ENCODE assay signal across 8 cellular contexts in the genomic region with DNA sequence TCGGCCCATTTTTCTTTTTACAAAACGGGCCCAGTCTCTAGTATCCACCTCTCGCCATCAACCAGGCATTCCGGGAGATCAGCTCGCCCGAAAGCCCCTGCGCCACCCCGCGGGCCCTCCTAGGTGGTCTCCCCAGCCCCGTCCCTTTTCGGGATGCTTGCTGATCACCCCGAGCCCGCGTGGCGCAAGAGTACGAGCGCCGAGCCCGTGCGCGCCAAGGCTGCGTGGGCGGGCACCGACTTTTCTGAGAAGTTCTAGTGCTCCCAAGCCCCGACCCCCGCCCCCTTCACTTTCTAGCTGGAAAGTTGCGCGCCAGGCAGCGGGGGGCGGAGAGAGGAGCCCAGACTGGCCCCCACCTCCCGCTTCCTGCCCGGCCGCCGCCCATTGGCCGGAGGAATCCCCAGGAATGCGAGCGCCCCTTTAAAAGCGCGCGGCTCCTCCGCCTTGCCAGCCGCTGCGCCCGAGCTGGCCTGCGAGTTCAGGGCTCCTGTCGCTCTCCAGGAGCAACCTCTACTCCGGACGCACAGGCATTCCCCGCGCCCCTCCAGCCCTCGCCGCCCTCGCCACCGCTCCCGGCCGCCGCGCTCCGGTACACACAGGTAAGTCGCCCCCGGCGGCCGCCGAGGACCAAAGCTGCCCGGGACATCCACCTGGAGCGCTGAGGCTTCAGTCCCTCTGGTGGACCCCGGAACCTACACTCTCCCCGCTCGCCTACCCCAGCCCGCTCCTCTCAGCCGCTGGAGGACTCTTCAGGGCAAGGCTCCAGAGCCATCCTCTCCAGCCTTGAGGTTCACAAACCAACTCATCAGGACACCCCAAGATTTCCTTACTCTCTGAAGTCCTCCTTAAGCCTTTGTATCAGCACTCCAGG. TPM values are rescaled to one million over a fixed set of nuclear protein-coding genes. Genes with fewer than 3 reads are reported as not detected.
DNase-seq lines count a peak whose midpoint lies in the region; ATAC-seq, FAIRE-seq and TF ChIP-seq lines count a peak whose summit lies in the region.

Gene THBS1 (plus strand): TSS at position 450 of the 871 bp plus-strand sequence. CDS start 779 bp downstream, outside the sequence.

- TF ChIP-seq CTCF in astrocyte (IDR thresholded peaks at IDR 0.05; ENCODE audit: insufficient read depth, low read depth, low read length): no peak
- TF ChIP-seq CTCF in GM10266 (IDR thresholded peaks at IDR 0.05; ENCODE audit: control insufficient read depth, insufficient read depth, low read depth, missing control alignments): no peak

- no peak for FAIRE-seq in astrocyte (lab: Jason Lieb, UNC)

- peaks cover 47% of the 10 kb centered on the region for H3K79me2 ChIP-seq in astrocyte (ENCODE audit: insufficient read depth, low read length)

- H3K27me3 Mint-ChIP-seq in CD8-positive, alpha-beta memory T cell: peaks cover 7 to 48% of the 10 kb centered on the region in 2 donors
- no peaks in the 10 kb centered on the region for H3K27me3 Mint-ChIP-seq in astrocyte (ENCODE audit: low read depth, unreplicated experiment)

- DNase-seq in CD8-positive, alpha-beta memory T cell: peak in 4 of 5 donors; percentile 10 to 55 (median 21)
- DNase-seq in HAP-1 (ENCODE audit: low spot score in 2 of 2): peak; percentile 58 to 82
- DNase-seq in SJSA1 (ENCODE audit: low read depth in 1 of 2, low spot score in 2 of 2): peak; percentile 98
- peak; percentile 83 for DNase-seq in astrocyte (ENCODE audit: low read depth)
- DNase-seq in right cardiac atrium: peak; percentile 94 to 95 (median 95)
- peak; percentile 87 for DNase-seq in retina
- no peak for DNase-seq in GM10266 (ENCODE audit: extremely low spot score)
- DNase-seq in NAMALWA (ENCODE audit: low spot score): no peak

- H3K4me2 ChIP-seq in astrocyte (ENCODE audit: low read length): peak within 1 kb of the TSS; percentile 94

- H3K27ac Mint-ChIP-seq in CD8-positive, alpha-beta memory T cell: peak within 1 kb of the TSS; percentile 11 to 79 (median 44)
- H3K27ac Mint-ChIP-seq in astrocyte (ENCODE audit: unreplicated experiment): peak within 1 kb of the TSS; percentile 100

- peaks cover 11% of the 10 kb centered on the region for H3K27me3 ChIP-seq in CD8-positive, alpha-beta memory T cell (ENCODE audit: insufficient read depth, low read length, poor library complexity, severe bottlenecking)
- peaks cover 3% of the 10 kb centered on the region for H3K27me3 ChIP-seq in HAP-1 (ENCODE audit: low read depth)
- no peaks in the 10 kb centered on the region for H3K27me3 ChIP-seq in SJSA1 (replicated peaks)
- no peaks in the 10 kb centered on the region for H3K27me3 ChIP-seq in astrocyte (ENCODE audit: insufficient read depth, low read length)
- no peaks in the 10 kb centered on the region for H3K27me3 ChIP-seq in right cardiac atrium (ENCODE audit: control insufficient read depth, insufficient read depth)

- no peaks in the 10 kb centered on the region for H3K36me3 Mint-ChIP-seq in CD8-positive, alpha-beta memory T cell
- H3K36me3 Mint-ChIP-seq in astrocyte (ENCODE audit: low read depth, unreplicated experiment): peaks cover 10% of the 10 kb centered on the region

- no peak within 1 kb of the TSS for H3K27ac ChIP-seq in CD8-positive, alpha-beta memory T cell (ENCODE audit: low read depth, low read length)
- H3K27ac ChIP-seq in SJSA1 (peak within 1 kb of the TSS; percentile 90), astrocyte (ENCODE audit: low read depth, low read length) (peak within 1 kb of the TSS; percentile 97), right cardiac atrium (ENCODE audit: low read length) (peak within 1 kb of the TSS; percentile 61)

- peaks cover 24 to 46% (median 35%) of the 10 kb centered on the region in 3 donors for H3K4me1 Mint-ChIP-seq in CD8-positive, alpha-beta memory T cell
- peaks cover 45% of the 10 kb centered on the region for H3K4me1 Mint-ChIP-seq in astrocyte (ENCODE audit: low read depth, unreplicated experiment)

- POLR2A ChIA-PET in CD8-positive, alpha-beta memory T cell (lab: Charles Lee): interaction anchor here (0.6 kb wide), 1 partner anchor 13 kb away, joined by 3 read pairs; no protein-coding TSS in a partner anchor

- H4K20me1 ChIP-seq in astrocyte (ENCODE audit: insufficient read depth, low read length): peaks cover 49% of the 10 kb centered on the region

- peaks cover 6% of the 10 kb centered on the region for H3K4me1 ChIP-seq in CD8-positive, alpha-beta memory T cell (ENCODE audit: insufficient read depth, low read length)
- H3K4me1 ChIP-seq in HAP-1: peaks cover 4% of the 10 kb centered on the region; the same call in 1 of the 2 replicates
- H3K4me1 ChIP-seq in SJSA1 (replicated peaks): peaks cover 58% of the 10 kb centered on the region
- H3K4me1 ChIP-seq in astrocyte (ENCODE audit: insufficient read depth, low read length): peaks cover 54% of the 10 kb centered on the region
- H3K4me1 ChIP-seq in right cardiac atrium (ENCODE audit: control insufficient read depth, insufficient read depth, low read length): no peaks in the 10 kb centered on the region

- 1% methylated on average over 71 of the region's 71 CpGs for WGBS in right cardiac atrium

- intact Hi-C loops in right cardiac atrium (cut with DNase I): loop anchor here (5.0 to 10.0 kb wide), 5 partner anchors 174 to 876 kb away; no protein-coding TSS in a partner anchor

- peak within 1 kb of the TSS; percentile 19 for H3K4me3 ChIP-seq in CD8-positive, alpha-beta memory T cell (ENCODE audit: low read length)
- H3K4me3 ChIP-seq in HAP-1 (peak within 1 kb of the TSS; percentile 46), SJSA1 (peak within 1 kb of the TSS; percentile 65), astrocyte (ENCODE audit: insufficient read depth, low read depth, low read length) (peak within 1 kb of the TSS; percentile 94), right cardiac atrium (ENCODE audit: low read length) (peak within 1 kb of the TSS; percentile 44)

- H3K9me3 ChIP-seq in CD8-positive, alpha-beta memory T cell (ENCODE audit: low read length): no peaks in the 10 kb centered on the region
- H3K9me3 ChIP-seq in HAP-1 (no peaks in the 10 kb centered on the region), SJSA1 (replicated peaks) (no peaks in the 10 kb centered on the region), astrocyte (ENCODE audit: insufficient read depth, low read depth, low read length) (no peaks in the 10 kb centered on the region), right cardiac atrium (ENCODE audit: control insufficient read depth, low read length) (no peaks in the 10 kb centered on the region)

- in situ Hi-C loops in HAP-1 (cut with MboI; ENCODE audit: low sequenced_read_pairs): loop anchor here (25.0 kb wide), 1 partner anchor 419 kb away; no protein-coding TSS in a partner anchor

- H3K9me3 Mint-ChIP-seq in CD8-positive, alpha-beta memory T cell: no peaks in the 10 kb centered on the region
- H3K9me3 Mint-ChIP-seq in astrocyte (ENCODE audit: unreplicated experiment): peaks cover 6% of the 10 kb centered on the region

- H3K4me3 Mint-ChIP-seq in CD8-positive, alpha-beta memory T cell: peak within 1 kb of the TSS; percentile 63 to 89 (median 81)
- H3K4me3 Mint-ChIP-seq in astrocyte (ENCODE audit: unreplicated experiment): peak within 1 kb of the TSS; percentile 98

- peak; percentile 78 to 87 for ATAC-seq in right cardiac atrium

- H2AFZ ChIP-seq in astrocyte (ENCODE audit: low read depth, low read length): peak within 1 kb of the TSS; percentile 64

- H3K9ac ChIP-seq in astrocyte (ENCODE audit: low read length): peak within 1 kb of the TSS; percentile 96

- CTCF ChIA-PET in CD8-positive, alpha-beta memory T cell (lab: Charles Lee): interaction anchor here (0.9 to 11.2 kb wide), 26 partner anchors 8 to 1140 kb away, joined by 3 to 116 read pairs (median 4); no protein-coding TSS in a partner anchor

- no peaks in the 10 kb centered on the region for H3K36me3 ChIP-seq in CD8-positive, alpha-beta memory T cell (ENCODE audit: insufficient read depth, low read length)
- H3K36me3 ChIP-seq in HAP-1 (replicated peaks) (peaks cover 7% of the 10 kb centered on the region), SJSA1 (peaks cover 49% of the 10 kb centered on the region), astrocyte (ENCODE audit: insufficient read depth, low read length) (peaks cover 36% of the 10 kb centered on the region)

RNA-seq across cellular contexts. Expression of gene THBS1, which starts in this region (rescaled TPM):
- total RNA-seq in CD8-positive, alpha-beta memory T cell: 1 to 10 TPM; 6.6 to 6.9 TPM
- 0.72 TPM for polyA plus RNA-seq in CD8-positive, alpha-beta memory T cell
- 332 and 499 TPM in 2 replicates for total RNA-seq in SJSA1 (2014; rRNA removed; shearing (Covaris generic))
- 720 and 820 TPM in 2 replicates for total RNA-seq in astrocyte
- 100 to 1,000 TPM in 1 of 4 donors, 10 to 100 TPM in 3; 31.3 to 462 (median 41.8) TPM for total RNA-seq in right cardiac atrium
- polyA plus RNA-seq in right cardiac atrium: 38.8 TPM

Comparison
In these comparisons a context has a peak if more than half of its experiments do, and no peak if none do; other contexts are left out.
1. RNA of gene THBS1 (total RNA-seq): 720 to 820 TPM in astrocyte, 332 to 499 TPM in SJSA1 and 31.3 to 462 TPM in right cardiac atrium; 6.6 to 6.9 TPM in CD8-positive, alpha-beta memory T cell; every median in the first group is over 4 times any median in the second.
2. RNA of gene THBS1 (polyA plus RNA-seq): 38.8 TPM in right cardiac atrium (single experiment); 0.72 TPM in CD8-positive, alpha-beta memory T cell (single experiment); every median in the first group is over 10 times any median in the second.
3. DNase-seq: peak in CD8-positive, alpha-beta memory T cell (4 of 5), HAP-1 (2 of 2), SJSA1 (2 of 2), astrocyte (single experiment), right cardiac atrium (3 of 3) and retina (single experiment); none in GM10266 (single experiment) and NAMALWA (single experiment).
4. H3K4me3 ChIP-seq: peak in every context shown above with its lines; median percentile 94 in astrocyte; 65 in SJSA1; 46 in HAP-1; 44 in right cardiac atrium; 19 in CD8-positive, alpha-beta memory T cell.